ENCODE assay signal across 12 cellular contexts in genomic region chr20:51450984-51451383, GRCh38.
"Had no signal": no experiment of that assay in that cellular context is flagged by ENCODE, and none has a peak within 500 bp of the region (broad histone marks: within the 10 kb centered on the region; RNA-seq: fewer than 3 reads in every experiment).

No MANE protein-coding gene starts in this region.

- DNase-seq: activated CD4-positive, alpha-beta T cell treated with anti-CD3 and anti-CD28 coated beads, Interleukin-2, amount 50 U/mL, for 1 hour; activated CD8-positive, alpha-beta memory T cell treated with anti-CD3 and anti-CD28 coated beads, Interleukin-2, amount 10 ng/mL, durations not matched to agents 7 days and 5 days; activated T-cell treated with anti-CD3 and anti-CD28 coated beads, Interleukin-2, amount 50 U/mL, for 4 hours; caudate nucleus; colonic mucosa; kidney; stimulated activated CD4-positive, alpha-beta T cell treated with anti-CD3 and anti-CD28 coated beads, Interleukin-12 subunit alpha, Interleukin-12 subunit beta, amount 100 ng/mL, for 4 hours; stimulated activated naive CD8-positive, alpha-beta T cell treated with anti-CD3 and anti-CD28 coated beads, Interleukin-15, amount 100 ng/mL, for 72 hours; T-cell; uterus had no signal

- H3K27me3 Mint-ChIP-seq: activated CD8-positive, alpha-beta memory T cell treated with anti-CD3 and anti-CD28 coated beads, Interleukin-2, amount 10 ng/mL, durations not matched to agents 7 days and 5 days; stimulated activated naive CD8-positive, alpha-beta T cell treated with anti-CD3 and anti-CD28 coated beads, Interleukin-15, amount 100 ng/mL, for 72 hours; T-cell had no signal

- H3K27ac Mint-ChIP-seq: activated CD8-positive, alpha-beta memory T cell treated with anti-CD3 and anti-CD28 coated beads, Interleukin-2, amount 10 ng/mL, durations not matched to agents 7 days and 5 days had no signal

- ATAC-seq: activated CD8-positive, alpha-beta memory T cell treated with anti-CD3 and anti-CD28 coated beads, Interleukin-2, amount 10 ng/mL, durations not matched to agents 7 days and 5 days; activated T-cell treated with anti-CD3 and anti-CD28 coated beads, Interleukin-2, amount 50 U/mL, for 4 hours; sciatic nerve; stimulated activated naive CD8-positive, alpha-beta T cell treated with anti-CD3 and anti-CD28 coated beads, Interleukin-15, amount 100 ng/mL, for 72 hours; T-cell had no signal

- H3K36me3 ChIP-seq: colonic mucosa, thoracic aorta, uterus had no signal

- H3K27me3 ChIP-seq: colonic mucosa, uterus had no signal

- H3K4me3 Mint-ChIP-seq: activated CD8-positive, alpha-beta memory T cell treated with anti-CD3 and anti-CD28 coated beads, Interleukin-2, amount 10 ng/mL, durations not matched to agents 7 days and 5 days; activated T-cell treated with anti-CD3 and anti-CD28 coated beads, Interleukin-2, amount 50 U/mL, for 4 hours; stimulated activated naive CD8-positive, alpha-beta T cell treated with anti-CD3 and anti-CD28 coated beads, Interleukin-15, amount 100 ng/mL, for 72 hours; T-cell had no signal

- H3K4me1 ChIP-seq: colonic mucosa had no signal

- H3K4me3 ChIP-seq: colonic mucosa, thoracic aorta, uterus had no signal

- H3K9me3 Mint-ChIP-seq: activated T-cell treated with anti-CD3 and anti-CD28 coated beads, Interleukin-2, amount 50 U/mL, for 4 hours; T-cell had no signal

- H3K27ac ChIP-seq: colonic mucosa, uterus had no signal

- H3K9me3 ChIP-seq: colonic mucosa, thoracic aorta, uterus had no signal
